Comparison of ENCODE assay signal across 18 cellular contexts in genomic region chr1:3943806-3944620, GRCh38. TPM values are rescaled to one million over a fixed set of nuclear protein-coding genes. Genes with fewer than 3 reads are reported as not detected.
A peak's percentile ranks its signal among the peaks of the same experiment; 100 is the strongest.
DNase-seq lines count a peak whose midpoint lies in the region; ATAC-seq, FAIRE-seq and TF ChIP-seq lines count a peak whose summit lies in the region.
"Had no signal": no experiment of that assay in that cellular context is flagged by ENCODE, and none has a peak within 500 bp of the region (broad histone marks: within the 10 kb centered on the region; RNA-seq: fewer than 3 reads in every experiment).

No MANE protein-coding gene starts in this region.

- H4K12ac ChIP-seq in trophoblast cell (ENCODE audit: low read depth, low read length), result no peak overlapping the region

- BruUV-seq in HepG2 (replicated peaks; lab: Mats Ljungman, UMichigan), result no TSS peak

- 51% methylated on average over 28 of the region's 29 CpGs for WGBS in HepG2 (ENCODE audit: low lambda C conversion rate)
- 58% methylated on average over 17 of the region's 29 CpGs for WGBS in right lobe of liver (ENCODE audit: insufficient coverage, low coverage, low lambda C conversion rate, missing lambda C conversion rate)
- 80 to 87% (median 84%) methylated on average over 29 of the region's 29 CpGs for WGBS in spleen, 5 donors
- WGBS in trophoblast cell (ENCODE audit: extremely low coverage, insufficient coverage, insufficient read length), result no CpG with 5 or more reads among the region's 29 CpGs

- H4K91ac ChIP-seq in trophoblast cell (ENCODE audit: low read depth, low read length), result no peak overlapping the region

- TF ChIP-seq EP300 in HepG2 (IDR thresholded peaks at IDR 0.05; ENCODE audit: low read depth in 2 of 2, low read length in 2 of 2) (no peak), HepG2 (CRISPR knock-in tag; IDR thresholded peaks at IDR 0.05; ENCODE audit: borderline replicate concordance) (no peak)

- peak overlapping the region; percentile 46 for H3K4me2 ChIP-seq in HepG2 (ENCODE audit: low read depth, low read length)
- no peak overlapping the region for H3K4me2 ChIP-seq in trophoblast cell (ENCODE audit: low read length)
- H3K4me2 ChIP-seq: PC-9 had no signal

- intact Hi-C loops in HepG2 (cut with micrococcal nuclease; ENCODE audit: unreplicated experiment), result no loop called here
- intact Hi-C loops in right lobe of liver (cut with DNase I), result no loop called here
- intact Hi-C loops in spleen (cut with DNase I; ENCODE audit: low total_unique reads), result no loop called here

- no peak overlapping the region for H2BK12ac ChIP-seq in trophoblast cell (ENCODE audit: low read length)

- H3K36me3 ChIP-seq in HepG2 (replicated peaks in 1 of 2; ENCODE audit: control insufficient read depth in 1 of 2, insufficient read depth in 2 of 2, low read length in 2 of 2) (no peaks in the 10 kb centered on the region), right lobe of liver (no peaks in the 10 kb centered on the region), spleen (no peaks in the 10 kb centered on the region), trophoblast cell (ENCODE audit: control insufficient read depth in 1 of 2, insufficient read depth in 2 of 2, low read length in 2 of 2) (no peaks in the 10 kb centered on the region)

- H3K27ac ChIP-seq in HepG2 (ENCODE audit: extremely low read length, insufficient read depth, low read length) (no peak overlapping the region), right lobe of liver (no peak overlapping the region), spleen (no peak overlapping the region), trophoblast cell (ENCODE audit: low read depth, low read length) (no peak overlapping the region)
- H3K27ac ChIP-seq: PC-9, SK-N-MC had no signal

- H3K27me3 ChIP-seq in HepG2 (ENCODE audit: control insufficient read depth in 1 of 2, insufficient read depth in 2 of 2, low read length in 2 of 2) (peaks cover 12 to 71% of the 10 kb centered on the region in 2 experiments; a peak in 4 of 5 replicates), right lobe of liver (peaks cover 0 to 6% of the 10 kb centered on the region in 2 donors), spleen (replicated peaks in 1 of 7) (peaks cover 0 to 77% (median 0%) of the 10 kb centered on the region in 7 donors), trophoblast cell (ENCODE audit: insufficient read depth, low read length) (no peaks in the 10 kb centered on the region)

- no peak overlapping the region for H2AK5ac ChIP-seq in trophoblast cell (ENCODE audit: low read length)

- DNase-seq in HepG2 (ENCODE audit: low spot score) (no peak), right lobe of liver (no peak), NCI-H146 treated with DMSO at 0.1 percent for 48 hours (lab: John Stamatoyannopoulos, UW; ENCODE audit: unreplicated experiment) (peak; percentile 38), NCI-H748 treated with DMSO at 0.1 percent for 48 hours (lab: John Stamatoyannopoulos, UW) (peak; percentile 25), spleen (peak; percentile 64), trophoblast cell (no peak)
- DNase-seq: DND-41, GDM1, Karpas-422, MM.1S, NCI-H1436, NCI-H526 treated with DMSO at 0.1 percent for 48 hours, PC-9, T-cell had no signal

- H3K4me3 ChIP-seq in HepG2 (replicated peaks in 1 of 3; ENCODE audit: insufficient read depth in 1 of 3, low read depth in 2 of 3, low read length in 3 of 3), result no peak overlapping the region; a peak in 1 of 6 replicates
- H3K4me3 ChIP-seq in right lobe of liver, result no peak overlapping the region
- H3K4me3 ChIP-seq in spleen, result no peak overlapping the region
- H3K4me3 ChIP-seq in trophoblast cell (ENCODE audit: low read depth, low read length), result no peak overlapping the region
- H3K4me3 ChIP-seq: PC-9, SK-N-MC had no signal

- H3K9ac ChIP-seq in HepG2 (ENCODE audit: insufficient read depth, low read depth, low read length) (no peak overlapping the region), trophoblast cell (ENCODE audit: low read length) (no peak overlapping the region)

- H3K14ac ChIP-seq in trophoblast cell (ENCODE audit: low read length), result no peak overlapping the region

- POLR2A ChIA-PET in HepG2 (lab: Yijun Ruan, JAX), result no interaction called here

- in situ Hi-C loops in HepG2 (cut with HindIII; ENCODE audit: extremely low pct_ligation_motif_present, low pct_unique_long_range_greater_than_20kb), result no loop called here

- no peak overlapping the region for H3K18ac ChIP-seq in trophoblast cell (ENCODE audit: low read length)

- no peaks in the 10 kb centered on the region for H3K79me2 ChIP-seq in HepG2 (ENCODE audit: insufficient read depth, low read length)
- H3K79me2 ChIP-seq in trophoblast cell (ENCODE audit: control insufficient read depth, insufficient read depth, low read length, poor library complexity), result no peaks in the 10 kb centered on the region

- H3K79me1 ChIP-seq in trophoblast cell (ENCODE audit: low read length), result no peaks in the 10 kb centered on the region

- no peak for FAIRE-seq in HepG2 (lab: Jason Lieb, UNC)
- FAIRE-seq: GM12892, H54 had no signal

- H2BK5ac ChIP-seq in trophoblast cell (ENCODE audit: low read depth, low read length, poor library complexity), result no peak overlapping the region

- peaks cover 29% of the 10 kb centered on the region for H3K4me1 ChIP-seq in HepG2 (ENCODE audit: insufficient read depth, low read length)
- H3K4me1 ChIP-seq in right lobe of liver, result no peaks in the 10 kb centered on the region
- no peaks in the 10 kb centered on the region for H3K4me1 ChIP-seq in spleen
- peaks cover 3 to 4% of the 10 kb centered on the region in 2 experiments for H3K4me1 ChIP-seq in trophoblast cell (ENCODE audit: control insufficient read depth in 1 of 2, insufficient read depth in 2 of 2, low read length in 2 of 2)

- H2AFZ ChIP-seq in HepG2 (ENCODE audit: low read length) (no peak overlapping the region), trophoblast cell (ENCODE audit: insufficient read depth, low read length, poor library complexity) (no peak overlapping the region)
- H2AFZ ChIP-seq: PC-9 had no signal

- ATAC-seq in HepG2, result no peak
- ATAC-seq in right lobe of liver, result no peak
- no peak for ATAC-seq in HG03442 (IDR thresholded peaks at IDR 0.05; ENCODE audit: unreplicated experiment)
- ATAC-seq: T-cell had no signal

- no peak overlapping the region for H4K8ac ChIP-seq in trophoblast cell (ENCODE audit: low read depth, low read length)

- H3K9me3 ChIP-seq in HepG2 (ENCODE audit: low read length) (no peaks in the 10 kb centered on the region), right lobe of liver (no peaks in the 10 kb centered on the region), spleen (peaks cover 0 to 2% (median 0%) of the 10 kb centered on the region in 8 donors), trophoblast cell (ENCODE audit: insufficient read depth, low read depth, low read length) (peaks cover 11% of the 10 kb centered on the region)

- H3K4ac ChIP-seq in trophoblast cell (ENCODE audit: low read depth, low read length), result no peak overlapping the region

- H4K20me1 ChIP-seq in HepG2 (ENCODE audit: insufficient read depth, low read length), result peaks cover 2% of the 10 kb centered on the region; the same call in 1 of the 2 replicates

- no peak for TF ChIP-seq RAD21 in HepG2 (CRISPR knock-in tag; IDR thresholded peaks at IDR 0.05)

- TF ChIP-seq POLR2A in HepG2 (IDR thresholded peaks at IDR 0.05; ENCODE audit: insufficient read depth in 1 of 2, low read depth in 2 of 2, low read length in 2 of 2) (no peak), right lobe of liver (IDR thresholded peaks at IDR 0.05) (no peak), spleen (IDR thresholded peaks at IDR 0.05) (no peak)

- H3K23ac ChIP-seq in trophoblast cell (ENCODE audit: low read length), result no peak overlapping the region

- no peak for TF ChIP-seq CTCF in HepG2 (CRISPR knock-in tag; IDR thresholded peaks at IDR 0.05)
- no peak for TF ChIP-seq CTCF in right lobe of liver (IDR thresholded peaks at IDR 0.05)
- TF ChIP-seq CTCF in spleen (IDR thresholded peaks at IDR 0.05 in 8 of 11, conservative IDR thresholded peaks at IDR 0.05 in 3 of 11), result no peak

- no peak overlapping the region for H2BK120ac ChIP-seq in trophoblast cell (ENCODE audit: insufficient read depth, low read length, poor library complexity)

- CTCF ChIA-PET in HepG2 (lab: Yijun Ruan, JAX; ENCODE audit: low intra/inter-chr PET ratio, low total read pairs), result no interaction called here

TF ChIP-seq in HepG2, 621 proteins besides CTCF, POLR2A, EP300 and RAD21 (continues in another document):
- no peak for TF ChIP-seq ZNF264 (CRISPR knock-in tag; IDR thresholded peaks at IDR 0.05)
- no peak for TF ChIP-seq MIXL1 (CRISPR knock-in tag; IDR thresholded peaks at IDR 0.05)
- no peak for TF ChIP-seq ZFP37 (CRISPR knock-in tag; IDR thresholded peaks at IDR 0.05; ENCODE audit: borderline replicate concordance)
- TF ChIP-seq SP140L (CRISPR knock-in tag; IDR thresholded peaks at IDR 0.05; ENCODE audit: borderline replicate concordance), result no peak
- no peak for TF ChIP-seq CREM (IDR thresholded peaks at IDR 0.05)
- no peak for TF ChIP-seq CREM (CRISPR knock-in tag; IDR thresholded peaks at IDR 0.05)

RNA-seq across cellular contexts. Expression of gene C1orf174, which starts 43.9 kb away (rescaled TPM):
- total RNA-seq in HepG2 (2016; rRNA removed; fragmentation: Illumina TruSeq; extraction: Trizol), result 31.4 and 43.4 TPM in 2 replicates
- total RNA-seq in HepG2 (2016; cell fraction: cytosol; rRNA removed; fragmentation: Illumina TruSeq; extraction: Trizol; ENCODE audit: low read depth), result 9.1 and 10.6 TPM in 2 replicates
- total RNA-seq in HepG2 (2016; cell fraction: insoluble cytoplasmic fraction; rRNA removed; fragmentation: Illumina TruSeq; extraction: Trizol), result 30.8 and 45.5 TPM in 2 replicates
- total RNA-seq in HepG2 (2016; cell fraction: membrane; rRNA removed; fragmentation: Illumina TruSeq; extraction: Trizol), result 23.1 and 25.3 TPM in 2 replicates
- total RNA-seq in HepG2 (2016; cell fraction: nucleus; rRNA removed; fragmentation: Illumina TruSeq; extraction: Trizol), result 12.4 and 14.4 TPM in 2 replicates
- polyA plus RNA-seq in HepG2 (2011; rRNA removed), result 18.7 and 21.6 TPM in 2 replicates
- 19.8 and 22.2 TPM in 2 replicates for polyA plus RNA-seq in HepG2 (2011; cell fraction: cytosol; rRNA removed)
- polyA plus RNA-seq in HepG2 (2011; cell fraction: nucleus; rRNA removed), result 12.8 and 14.0 TPM in 2 replicates
- 13.3 and 16.8 TPM in 2 replicates for polyA plus RNA-seq in HepG2 (2012)
- 4.2 and 5.1 TPM in 2 replicates for polyA plus RNA-seq in HepG2 (2016; cell fraction: cytosol; fragmentation: Illumina TruSeq; extraction: Trizol; ENCODE audit: low read depth)
- 37.9 and 38.1 TPM in 2 replicates for polyA plus RNA-seq in HepG2 (2016; cell fraction: insoluble cytoplasmic fraction; fragmentation: Illumina TruSeq; extraction: Trizol; ENCODE audit: low read depth)
- polyA plus RNA-seq in HepG2 (2016; cell fraction: membrane; fragmentation: Illumina TruSeq; extraction: Trizol; ENCODE audit: low read depth), result 11.1 and 13.7 TPM in 2 replicates
- 24.6 and 27.6 TPM in 2 replicates for polyA plus RNA-seq in HepG2 (2016; cell fraction: nucleus; fragmentation: Illumina TruSeq; extraction: Trizol; ENCODE audit: insufficient read depth, low read depth)
- 23.0 and 28.7 TPM in 2 replicates for polyA minus RNA-seq in HepG2 (2011; rRNA and poly(A)+ RNA removed; ENCODE audit: low replicate concordance)
- 11.2 and 12.0 TPM in 2 replicates for polyA minus RNA-seq in HepG2 (2011; cell fraction: cytosol; rRNA and poly(A)+ RNA removed)
- polyA minus RNA-seq in HepG2 (2011; cell fraction: nucleus; rRNA and poly(A)+ RNA removed), result 6.7 and 8.5 TPM in 2 replicates
- total RNA-seq in right lobe of liver, result 10 to 100 TPM in 5 of 6 experiments, 1 to 10 TPM in 1; 9.7 to 20.9 (median 11.1) TPM
- 10 to 100 TPM; 19.7 to 34.5 (median 23.7) TPM for total RNA-seq in spleen
- polyA plus RNA-seq in spleen, result 10 to 100 TPM; 14.9 to 24.2 (median 15.8) TPM
- polyA plus RNA-seq in trophoblast cell (2013), result 26.8 and 28.3 TPM in 2 replicates

Comparison
In these comparisons a context has a peak if more than half of its experiments do, and no peak if none do; other contexts are left out.
1. DNase-seq: peak in NCI-H146 treated with DMSO at 0.1 percent for 48 hours (single experiment), NCI-H748 treated with DMSO at 0.1 percent for 48 hours (single experiment) and spleen (single experiment); none in HepG2 (single experiment), right lobe of liver (0 of 3) and trophoblast cell (0 of 2).